Comparison of ENCODE assay signal across 8 cellular contexts in genomic region chr18:62522178-62522509, GRCh38. TPM values are rescaled to one million over a fixed set of nuclear protein-coding genes. Genes with fewer than 3 reads are reported as not detected.
DNase-seq lines count a peak whose midpoint lies in the region; ATAC-seq and TF ChIP-seq lines count a peak whose summit lies in the region.

No MANE protein-coding gene starts in this region.

- H3K4me1 ChIP-seq in SJCRH30 (peaks cover 6% of the 10 kb centered on the region), psoas muscle (peaks cover 19% of the 10 kb centered on the region)

- no peaks in the 10 kb centered on the region for H3K9me3 ChIP-seq in SJCRH30 (replicated peaks)
- H3K9me3 ChIP-seq in psoas muscle: no peaks in the 10 kb centered on the region

- H3K27ac ChIP-seq in SJCRH30 (no peak overlapping the region; the same call in 1 of the 2 replicates), psoas muscle (peak overlapping the region; percentile 99)

- TF ChIP-seq CTCF in fibroblast of the aortic adventitia (IDR thresholded peaks at IDR 0.05; ENCODE audit: insufficient read depth, low read length) (no peak), psoas muscle (IDR thresholded peaks at IDR 0.05) (no peak)

- no peak for DNase-seq in T-helper 2 cell treated with Interferon-gamma antibody and Interleukin-4, amounts not matched to agents 5 μg/mL and 100 μg/mL, for 36 hours (ENCODE audit: low spot score)
- DNase-seq in T-helper 2 cell (no peak), SJCRH30 (peak in 1 of 2 experiments; percentile 7), fibroblast of the aortic adventitia (ENCODE audit: low read depth) (no peak), psoas muscle (no peak), glomerular visceral epithelial cell (ENCODE audit: extremely low spot score) (no peak), C1 segment of cervical spinal cord (lab: John Stamatoyannopoulos, UW) (no peak)

- peak overlapping the region; percentile 97 for H3K4me3 Mint-ChIP-seq in T-helper 2 cell treated with Interferon-gamma antibody and Interleukin-4, amounts not matched to agents 5 μg/mL and 100 μg/mL, for 36 hours

- H3K4me3 ChIP-seq in SJCRH30 (peak overlapping the region; percentile 79), fibroblast of the aortic adventitia (ENCODE audit: low read depth, low read length) (peak overlapping the region; percentile 87), psoas muscle (peak overlapping the region; percentile 95)

- ATAC-seq in HG02852 (IDR thresholded peaks at IDR 0.05; ENCODE audit: unreplicated experiment) (peak; percentile 3), psoas muscle (peak; percentile 7 to 27 (median 20))

- 0 to 1% (median 1%) methylated on average over 21 to 32 of the region's 32 CpGs for WGBS in psoas muscle, 3 donors

- H3K36me3 ChIP-seq in SJCRH30 (no peaks in the 10 kb centered on the region), psoas muscle (ENCODE audit: insufficient read depth in 1 of 2, low read depth in 1 of 2) (no peaks in the 10 kb centered on the region)

- H3K27ac Mint-ChIP-seq in T-helper 2 cell treated with Interferon-gamma antibody and Interleukin-4, amounts not matched to agents 5 μg/mL and 100 μg/mL, for 36 hours: peak overlapping the region; percentile 95

- peaks cover 28% of the 10 kb centered on the region for H3K4me1 Mint-ChIP-seq in T-helper 2 cell treated with Interferon-gamma antibody and Interleukin-4, amounts not matched to agents 5 μg/mL and 100 μg/mL, for 36 hours (ENCODE audit: low read depth)

- peaks cover 24% of the 10 kb centered on the region for H3K36me3 Mint-ChIP-seq in T-helper 2 cell treated with Interferon-gamma antibody and Interleukin-4, amounts not matched to agents 5 μg/mL and 100 μg/mL, for 36 hours (ENCODE audit: low read depth)

- no peaks in the 10 kb centered on the region for H3K27me3 ChIP-seq in SJCRH30
- H3K27me3 ChIP-seq in psoas muscle (ENCODE audit: insufficient read depth in 3 of 3, low read length in 2 of 3): no peaks in the 10 kb centered on the region

- intact Hi-C loops in psoas muscle (cut with DNase I): loop anchor here (5.0 to 10.0 kb wide), 3 partner anchors 70 to 197 kb away; partner anchors contain the start of gene TNFRSF11A (in 1 of the 2)

- no peaks in the 10 kb centered on the region for H3K9me3 Mint-ChIP-seq in T-helper 2 cell treated with Interferon-gamma antibody and Interleukin-4, amounts not matched to agents 5 μg/mL and 100 μg/mL, for 36 hours

- H3K27me3 Mint-ChIP-seq in T-helper 2 cell treated with Interferon-gamma antibody and Interleukin-4, amounts not matched to agents 5 μg/mL and 100 μg/mL, for 36 hours (ENCODE audit: low read depth): no peaks in the 10 kb centered on the region

RNA-seq across cellular contexts. Expression of gene ZCCHC2, which starts 0.7 kb away (rescaled TPM):
- total RNA-seq in SJCRH30 (2014; rRNA removed; shearing (Covaris generic)): 4.0 and 4.5 TPM in 2 replicates
- total RNA-seq in fibroblast of the aortic adventitia (ENCODE audit: low replicate concordance): 9.9 and 12.8 TPM in 2 replicates
- 10 to 100 TPM; 19.4 to 38.2 (median 32.1) TPM for total RNA-seq in psoas muscle
- polyA plus RNA-seq in psoas muscle: 10 to 100 TPM in 2 of 3 donors, 1 to 10 TPM in 1; 4.0 to 41.8 (median 15.4) TPM
